In the genomic region with DNA sequence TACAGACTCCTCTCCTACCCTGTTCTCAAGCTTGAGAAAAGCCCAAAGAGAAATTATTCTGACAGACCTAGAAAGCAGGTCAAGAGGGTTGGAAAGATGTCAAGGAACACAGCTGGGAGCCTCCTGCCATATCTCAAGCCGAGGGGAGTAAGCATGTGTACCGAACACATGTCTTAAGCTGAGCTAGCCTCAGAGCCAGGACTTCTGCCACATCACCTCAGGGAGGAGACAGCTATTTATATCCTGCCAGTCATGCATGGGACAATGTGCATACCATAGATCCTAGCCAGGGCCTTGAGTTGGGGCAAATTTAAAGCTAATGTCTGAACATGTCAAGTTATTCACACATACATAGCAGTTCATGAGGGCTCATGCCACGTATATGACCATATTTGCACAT, we compare ENCODE assay signal across 27 cellular contexts. TPM values are rescaled to one million over a fixed set of nuclear protein-coding genes. Genes with fewer than 3 reads are reported as not detected.
DNase-seq lines count a peak whose midpoint lies in the region; ATAC-seq, FAIRE-seq and TF ChIP-seq lines count a peak whose summit lies in the region.
"Had no signal": no experiment of that assay in that cellular context is flagged by ENCODE, and none has a peak within 500 bp of the region (broad histone marks: within the 10 kb centered on the region; RNA-seq: fewer than 3 reads in every experiment).

No MANE protein-coding gene starts in this region.

- no peak for TF ChIP-seq POLR2A in testis (IDR thresholded peaks at IDR 0.05)

- intact Hi-C loops in testis (cut with DNase I; ENCODE audit: low total_unique reads) (no loop called here), A673 (cut with micrococcal nuclease; ENCODE audit: unreplicated experiment) (no loop called here)

- H3K27ac ChIP-seq in testis (no peak overlapping the region), A673 (ENCODE audit: low read depth, low read length, poor library complexity, severe bottlenecking) (no peak overlapping the region)
- H3K27ac ChIP-seq: 22Rv1; BLaER1 treated with 17β-estradiol and CSF1 and Interleukin-3, amounts not matched to agents 10 nM and 100 nM; upper lobe of right lung had no signal

- BruUV-seq in A673 (replicated peaks; lab: Mats Ljungman, UMichigan), result no TSS peak

- ATAC-seq in SK-N-SH treated with all-trans-retinoic acid at 6 μM for 48 hours, result no peak; the same call in 2 of the 3 replicates
- ATAC-seq: activated CD8-positive, alpha-beta T cell treated with anti-CD3 and anti-CD28 coated beads, Interleukin-2, amount 10 ng/mL, durations not matched to agents 7 days and 5 days; activated naive CD4-positive, alpha-beta T cell treated with anti-CD3 and anti-CD28 coated beads, Interleukin-2, amount 50 U/mL, for 72 hours; HepG2; upper lobe of right lung had no signal

- POLR2A ChIA-PET in A673 (lab: Charles Lee; ENCODE audit: low non-redundant PET), result no interaction called here

- H3K9me3 ChIP-seq in testis, result no peaks in the 10 kb centered on the region
- H3K9me3 ChIP-seq in A673 (ENCODE audit: low read depth, low read length, poor library complexity, severe bottlenecking), result no peaks in the 10 kb centered on the region
- H3K9me3 ChIP-seq: BLaER1 treated with 17β-estradiol and CSF1 and Interleukin-3, amounts not matched to agents 10 nM and 100 nM; upper lobe of right lung had no signal

- no peak for FAIRE-seq in bronchial epithelial cell (lab: Jason Lieb, UNC)
- FAIRE-seq: GM19239, HepG2 had no signal

- H3K27me3 ChIP-seq in bronchial epithelial cell (ENCODE audit: control insufficient read depth, insufficient read depth, low read length) (no peaks in the 10 kb centered on the region), testis (no peaks in the 10 kb centered on the region), A673 (replicated peaks; ENCODE audit: insufficient read depth, low read depth, low read length, poor library complexity) (no peaks in the 10 kb centered on the region)
- H3K27me3 ChIP-seq: upper lobe of right lung had no signal

- H3K4me3 ChIP-seq in bronchial epithelial cell (ENCODE audit: low read depth, low read length) (no peak overlapping the region), testis (no peak overlapping the region), A673 (ENCODE audit: low read depth, low read length, poor library complexity, severe bottlenecking) (no peak overlapping the region)
- H3K4me3 ChIP-seq: BLaER1 treated with 17β-estradiol and CSF1 and Interleukin-3, amounts not matched to agents 10 nM and 100 nM; upper lobe of right lung had no signal

- TF ChIP-seq CTCF in bronchial epithelial cell (IDR thresholded peaks at IDR 0.05; ENCODE audit: insufficient read depth, low read length, severe bottlenecking) (no peak), testis (IDR thresholded peaks at IDR 0.05) (no peak), A673 (conservative IDR thresholded peaks at IDR 0.05; ENCODE audit: low read depth, low read length) (no peak)

- CTCF ChIA-PET in A673 (lab: Charles Lee), result no interaction called here

- H3K4me1 ChIP-seq in testis (no peaks in the 10 kb centered on the region), A673 (ENCODE audit: insufficient read depth, low read length, poor library complexity, severe bottlenecking) (no peaks in the 10 kb centered on the region)
- H3K4me1 ChIP-seq: BLaER1 treated with 17β-estradiol and CSF1 and Interleukin-3, amounts not matched to agents 10 nM and 100 nM; upper lobe of right lung had no signal

- H3K36me3 ChIP-seq in bronchial epithelial cell (ENCODE audit: control insufficient read depth, insufficient read depth, low read length), result no peaks in the 10 kb centered on the region
- no peaks in the 10 kb centered on the region for H3K36me3 ChIP-seq in testis (ENCODE audit: low read depth, missing control alignments)
- H3K36me3 ChIP-seq in A673 (ENCODE audit: insufficient read depth, low read length, poor library complexity, severe bottlenecking), result no peaks in the 10 kb centered on the region
- H3K36me3 ChIP-seq: BLaER1 treated with 17β-estradiol and CSF1 and Interleukin-3, amounts not matched to agents 10 nM and 100 nM; upper lobe of right lung had no signal

- WGBS in testis, 2 donors, result 40 to 45% methylated on average over 1 to 3 of the region's 3 CpGs

- DNase-seq in DMS 273 (lab: John Stamatoyannopoulos, UW; ENCODE audit: unreplicated experiment), result peak; percentile 28
- DNase-seq in DMS 273 treated with DMSO at 0.1 percent for 48 hours (lab: John Stamatoyannopoulos, UW), result no peak
- peak; percentile 90 for DNase-seq in bronchial epithelial cell (ENCODE audit: low read depth)
- peak; percentile 1 for DNase-seq in fibroblast of the conjunctiva (ENCODE audit: low read depth)
- DNase-seq in testis, result peak; percentile 22
- no peak for DNase-seq in A673 (ENCODE audit: low spot score)
- DNase-seq in NCI-H1694 treated with DMSO at 0.1 percent for 48 hours (lab: John Stamatoyannopoulos, UW), result no peak
- DNase-seq: activated B cell treated with CpG ODN at 0.5 μM for 24 hours; activated CD8-positive, alpha-beta T cell treated with anti-CD3 and anti-CD28 coated beads, Interleukin-2, amount 10 ng/mL, durations not matched to agents 7 days and 5 days; activated T-cell treated with anti-CD3 and anti-CD28 coated beads, Interleukin-2, amount 50 U/mL, for 48 hours; Calu3; erythroblast; H7; MM.1S; NCI-H187; NCI-H345; nephron progenitor cell; stimulated activated CD4-positive, alpha-beta T cell treated with anti-CD3 and anti-CD28 coated beads, Interleukin-2, amount 100 ng/mL, for 48 hours; upper lobe of right lung had no signal

TF ChIP-seq in SK-N-SH treated with all-trans-retinoic acid at 6 μM for 48 hours, 23 proteins besides CTCF, POLR2A, EP300 and RAD21 (continues in another document):
- TF ChIP-seq GLIS3 (CRISPR knock-in tag; IDR thresholded peaks at IDR 0.05) (no peak), TOX (CRISPR knock-in tag; IDR thresholded peaks at IDR 0.05; ENCODE audit: borderline replicate concordance) (no peak), ISL1 (CRISPR knock-in tag; IDR thresholded peaks at IDR 0.05) (no peak), TCF4 (CRISPR knock-in tag; IDR thresholded peaks at IDR 0.05; ENCODE audit: borderline replicate concordance) (no peak), OSR1 (CRISPR knock-in tag; IDR thresholded peaks at IDR 0.05) (no peak), ARNTL (CRISPR knock-in tag; IDR thresholded peaks at IDR 0.05; ENCODE audit: borderline replicate concordance, low read depth) (no peak), BACH2 (CRISPR knock-in tag; IDR thresholded peaks at IDR 0.05; ENCODE audit: borderline replicate concordance) (no peak), ZNF565 (CRISPR knock-in tag; conservative IDR thresholded peaks at IDR 0.05; ENCODE audit: low read depth) (no peak), ZNF70 (CRISPR knock-in tag; IDR thresholded peaks at IDR 0.05) (no peak)
- TF ChIP-seq, protein P1, sequence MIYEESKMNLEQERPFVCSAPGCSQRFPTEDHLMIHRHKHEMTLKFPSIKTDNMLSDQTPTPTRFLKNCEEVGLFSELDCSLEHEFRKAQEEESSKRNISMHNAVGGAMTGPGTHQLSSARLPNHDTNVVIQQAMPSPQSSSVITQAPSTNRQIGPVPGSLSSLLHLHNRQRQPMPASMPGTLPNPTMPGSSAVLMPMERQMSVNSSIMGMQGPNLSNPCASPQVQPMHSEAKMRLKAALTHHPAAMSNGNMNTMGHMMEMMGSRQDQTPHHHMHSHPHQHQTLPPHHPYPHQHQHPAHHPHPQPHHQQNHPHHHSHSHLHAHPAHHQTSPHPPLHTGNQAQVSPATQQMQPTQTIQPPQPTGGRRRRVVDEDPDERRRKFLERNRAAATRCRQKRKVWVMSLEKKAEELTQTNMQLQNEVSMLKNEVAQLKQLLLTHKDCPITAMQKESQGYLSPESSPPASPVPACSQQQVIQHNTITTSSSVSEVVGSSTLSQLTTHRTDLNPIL (CRISPR knock-in tag; IDR thresholded peaks at IDR 0.05; ENCODE audit: low read depth), result no peak
- TF ChIP-seq, protein P2, sequence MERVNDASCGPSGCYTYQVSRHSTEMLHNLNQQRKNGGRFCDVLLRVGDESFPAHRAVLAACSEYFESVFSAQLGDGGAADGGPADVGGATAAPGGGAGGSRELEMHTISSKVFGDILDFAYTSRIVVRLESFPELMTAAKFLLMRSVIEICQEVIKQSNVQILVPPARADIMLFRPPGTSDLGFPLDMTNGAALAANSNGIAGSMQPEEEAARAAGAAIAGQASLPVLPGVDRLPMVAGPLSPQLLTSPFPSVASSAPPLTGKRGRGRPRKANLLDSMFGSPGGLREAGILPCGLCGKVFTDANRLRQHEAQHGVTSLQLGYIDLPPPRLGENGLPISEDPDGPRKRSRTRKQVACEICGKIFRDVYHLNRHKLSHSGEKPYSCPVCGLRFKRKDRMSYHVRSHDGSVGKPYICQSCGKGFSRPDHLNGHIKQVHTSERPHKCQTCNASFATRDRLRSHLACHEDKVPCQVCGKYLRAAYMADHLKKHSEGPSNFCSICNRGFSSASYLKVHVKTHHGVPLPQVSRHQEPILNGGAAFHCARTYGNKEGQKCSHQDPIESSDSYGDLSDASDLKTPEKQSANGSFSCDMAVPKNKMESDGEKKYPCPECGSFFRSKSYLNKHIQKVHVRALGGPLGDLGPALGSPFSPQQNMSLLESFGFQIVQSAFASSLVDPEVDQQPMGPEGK (CRISPR knock-in tag; IDR thresholded peaks at IDR 0.05; ENCODE audit: borderline replicate concordance), result no peak

RNA-seq across cellular contexts. Expression of a gene that starts 11.8 kb away (rescaled TPM):
- total RNA-seq in bronchial epithelial cell (not detected in 2 replicates), testis (100 to 1,000 TPM in 1 of 2 donors, 10 to 100 TPM in 1; 10.8 to 110 TPM), A673 (2021) (not detected in 2 replicates)
- polyA plus RNA-seq in testis (ENCODE audit: insufficient read depth, low read depth, low replicate concordance), result 51.9 TPM
- total RNA-seq: activated B cell treated with CpG ODN at 0.5 μM for 24 hours; activated CD8-positive, alpha-beta T cell treated with anti-CD3 and anti-CD28 coated beads, Interleukin-2, amount 10 ng/mL, durations not matched to agents 7 days and 5 days; Calu3; HepG2; posterior vena cava; skeletal muscle tissue; upper lobe of right lung had no signal

RNA-seq across cellular contexts. Expression of a gene that starts 36.0 kb away (rescaled TPM):
- total RNA-seq in bronchial epithelial cell (414 and 422 TPM in 2 replicates), testis (100 to 1,000 TPM; 257 to 267 TPM), A673 (2021) (450 and 473 TPM in 2 replicates)
- polyA plus RNA-seq in testis (ENCODE audit: insufficient read depth, low read depth, low replicate concordance), result 220 TPM

RNA-seq across cellular contexts. Expression of a gene that starts 54.1 kb away (rescaled TPM):
- total RNA-seq in bronchial epithelial cell (not detected in 2 replicates), testis (100 to 1,000 TPM; 111 to 119 TPM), A673 (2021) (not detected in 2 replicates)
- polyA plus RNA-seq in testis (ENCODE audit: insufficient read depth, low read depth, low replicate concordance), result 79.7 TPM
- total RNA-seq: activated B cell treated with CpG ODN at 0.5 μM for 24 hours; activated CD8-positive, alpha-beta T cell treated with anti-CD3 and anti-CD28 coated beads, Interleukin-2, amount 10 ng/mL, durations not matched to agents 7 days and 5 days; activated naive CD4-positive, alpha-beta T cell treated with anti-CD3 and anti-CD28 coated beads, Interleukin-2, amount 50 U/mL, for 72 hours; Calu3; upper lobe of right lung had no signal

Comparison
In these comparisons a context has a peak if more than half of its experiments do, and no peak if none do; other contexts are left out.
1. DNase-seq: peak in DMS 273 (single experiment), bronchial epithelial cell (single experiment), fibroblast of the conjunctiva (single experiment) and testis (single experiment); none in DMS 273 treated with DMSO at 0.1 percent for 48 hours (single experiment), A673 (single experiment) and NCI-H1694 treated with DMSO at 0.1 percent for 48 hours (single experiment).
2. RNA of a gene that starts 54.1 kb away (total RNA-seq): 111 to 119 TPM in testis; not detected in bronchial epithelial cell and not detected in A673; every median in the first group is over 100 times any median in the second.